In genomic region chr15:47439146-47439869, GRCh38 we compare ENCODE assay signal across 22 cellular contexts.
DNase-seq lines count a peak whose midpoint lies in the region; ATAC-seq and TF ChIP-seq lines count a peak whose summit lies in the region.
"Had no signal": no experiment of that assay in that cellular context is flagged by ENCODE, and none has a peak within 500 bp of the region (broad histone marks: within the 10 kb centered on the region; RNA-seq: fewer than 3 reads in every experiment).

No MANE protein-coding gene starts in this region.

- no peaks in the 10 kb centered on the region for H3K79me2 ChIP-seq in osteoblast (ENCODE audit: insufficient read depth, low read length)

- intact Hi-C loops in esophagus muscularis mucosa (cut with DNase I): no loop called here

- H3K4me1 ChIP-seq in esophagus muscularis mucosa (peaks cover 0 to 34% (median 23%) of the 10 kb centered on the region in 4 donors), osteoblast (ENCODE audit: insufficient read depth, low read length) (peaks cover 6% of the 10 kb centered on the region)
- H3K4me1 ChIP-seq: breast epithelium, prostate gland, spleen had no signal

- H3K27me3 ChIP-seq in esophagus muscularis mucosa (no peaks in the 10 kb centered on the region), osteoblast (ENCODE audit: insufficient read depth, low read length) (no peaks in the 10 kb centered on the region)
- H3K27me3 ChIP-seq: breast epithelium, spleen had no signal

- peak; percentile 14 for DNase-seq in COLO829 (ENCODE audit: low spot score)
- DNase-seq in SK-N-DZ (ENCODE audit: low spot score): peak; percentile 9
- no peak for DNase-seq in esophagus muscularis mucosa (ENCODE audit: extremely low spot score)
- no peak for DNase-seq in osteoblast (ENCODE audit: insufficient read length, low spot score, missing footprints)
- DNase-seq in NCI-H526 treated with DMSO at 0.1 percent for 48 hours (lab: John Stamatoyannopoulos, UW): no peak
- DNase-seq in islet precursor cell: no peak
- DNase-seq in SKM-1 treated with dmso at 0.1 percent for 144 hours (lab: John Stamatoyannopoulos, UW; ENCODE audit: unreplicated experiment): no peak
- DNase-seq: activated naive CD8-positive, alpha-beta T cell treated with anti-CD3 and anti-CD28 coated beads for 36 hours; CD8-positive, alpha-beta T cell; DMS79; hypothalamus; kidney glomerular epithelial cell; MV-4-11; NCI-H1930; NCI-H446 treated with DMSO at 0.1 percent for 48 hours; NK-92 treated with Interleukin-12 subunit alpha and Interleukin-12 subunit beta, amount 100 ng/mL, for 24 hours; spleen; stimulated activated CD4-positive, alpha-beta T cell treated with anti-CD3 and anti-CD28 coated beads, Interleukin-4, amount 100 ng/mL, for 4 hours had no signal

- H3K36me3 ChIP-seq in esophagus muscularis mucosa: no peaks in the 10 kb centered on the region
- H3K36me3 ChIP-seq in osteoblast (ENCODE audit: insufficient read depth, low read length): no peaks in the 10 kb centered on the region
- H3K36me3 ChIP-seq: breast epithelium, prostate gland, spleen had no signal

- no peaks in the 10 kb centered on the region for H3K9me3 ChIP-seq in esophagus muscularis mucosa
- no peaks in the 10 kb centered on the region for H3K9me3 ChIP-seq in osteoblast (ENCODE audit: low read depth, low read length)
- H3K9me3 ChIP-seq: breast epithelium, prostate gland had no signal

- WGBS in esophagus muscularis mucosa: 25% methylated on average over 2 of the region's 2 CpGs

- H2AFZ ChIP-seq in osteoblast (ENCODE audit: low read length): no peak overlapping the region

- H3K4me2 ChIP-seq in osteoblast (ENCODE audit: insufficient read depth, low read length): no peak overlapping the region

- peak overlapping the region in 3 of 4 donors; percentile 22 to 65 (median 49) for H3K27ac ChIP-seq in esophagus muscularis mucosa (replicated peaks in 1 of 4)
- H3K27ac ChIP-seq in osteoblast (ENCODE audit: low read depth, low read length): peak overlapping the region; percentile 1
- H3K27ac ChIP-seq: breast epithelium, prostate gland, spleen had no signal

- no peak for TF ChIP-seq CTCF in esophagus muscularis mucosa (IDR thresholded peaks at IDR 0.05)
- TF ChIP-seq CTCF in osteoblast (IDR thresholded peaks at IDR 0.05; ENCODE audit: extremely low read depth, low read depth, low read length): no peak

- no peak for TF ChIP-seq POLR2A in esophagus muscularis mucosa (IDR thresholded peaks at IDR 0.05; ENCODE audit: low read depth)

- TF ChIP-seq EP300 in esophagus muscularis mucosa (IDR thresholded peaks at IDR 0.05): no peak

- no peak overlapping the region for H3K4me3 ChIP-seq in esophagus muscularis mucosa
- H3K4me3 ChIP-seq in osteoblast (ENCODE audit: insufficient read depth, low read length): no peak overlapping the region
- H3K4me3 ChIP-seq: breast epithelium, K562, prostate gland, spleen had no signal

- no peaks in the 10 kb centered on the region for H4K20me1 ChIP-seq in osteoblast (ENCODE audit: insufficient read depth, low read length)

- no peak for ATAC-seq in GM18858 (IDR thresholded peaks at IDR 0.05; ENCODE audit: unreplicated experiment)
- ATAC-seq: CD8-positive, alpha-beta T cell; K562 had no signal

Comparison
In these comparisons a context has a peak if more than half of its experiments do, and no peak if none do; other contexts are left out.
1. DNase-seq: peak in COLO829 (single experiment) and SK-N-DZ (single experiment); none in esophagus muscularis mucosa (single experiment), osteoblast (single experiment), NCI-H526 treated with DMSO at 0.1 percent for 48 hours (single experiment), islet precursor cell (single experiment) and SKM-1 treated with dmso at 0.1 percent for 144 hours (single experiment).